13 cellular contexts compared by ENCODE assay signal in the genomic region with DNA sequence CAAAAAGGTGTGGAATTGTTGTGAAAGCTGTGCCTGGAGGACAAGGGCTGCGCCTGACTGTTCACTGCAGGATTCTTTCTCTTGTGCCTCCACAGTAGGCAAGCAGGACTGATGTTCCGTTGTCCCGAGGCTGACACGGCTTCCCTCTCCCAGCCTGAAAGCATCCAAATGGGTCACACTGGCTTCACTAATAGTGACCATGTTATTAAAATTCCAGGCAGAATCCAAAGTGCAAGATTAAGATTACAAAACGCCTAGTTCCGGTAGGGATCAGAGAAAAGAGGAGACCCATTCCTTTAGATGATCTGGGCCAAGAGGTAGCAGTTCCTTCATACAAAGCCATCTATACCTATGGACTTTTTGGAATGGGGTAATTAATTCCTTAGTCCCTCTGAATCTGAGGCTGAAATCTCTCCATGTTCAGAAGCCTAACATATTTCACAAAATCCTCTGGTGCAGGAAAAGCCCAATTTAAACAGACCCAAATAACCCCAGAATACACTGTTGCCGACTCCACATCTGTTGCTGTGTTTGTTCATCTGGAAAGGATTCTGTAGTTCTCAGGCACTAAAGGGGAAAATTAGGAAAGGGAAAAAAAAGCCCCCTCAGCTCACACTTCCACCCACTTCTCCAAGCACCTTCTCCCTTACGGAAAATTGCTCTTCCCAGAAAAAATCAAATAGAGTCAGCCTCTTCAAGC.
"Had no signal": no experiment of that assay in that cellular context is flagged by ENCODE, and none has a peak within 500 bp of the region (broad histone marks: within the 10 kb centered on the region; RNA-seq: fewer than 3 reads in every experiment).

No MANE protein-coding gene starts in this region.

- H3K36me3 ChIP-seq: neutrophil, thyroid gland, vagina had no signal

- H3K4me3 ChIP-seq: mucosa of descending colon, thyroid gland, vagina had no signal

- DNase-seq: activated CD4-positive, alpha-beta T cell treated with anti-CD3 and anti-CD28 coated beads for 4 hours; activated CD8-positive, alpha-beta T cell treated with anti-CD3 and anti-CD28 coated beads for 36 hours; activated effector memory CD4-positive, alpha-beta T cell treated with Interleukin-2 at 50 U/mL for 16 hours; activated T-cell treated with anti-CD3 and anti-CD28 coated beads, Interleukin-2, amount 50 U/mL, for 4 hours; caudate nucleus; kidney glomerular epithelial cell; mucosa of descending colon; naive thymus-derived CD8-positive, alpha-beta T cell; stimulated activated CD4-positive, alpha-beta T cell treated with anti-CD3 and anti-CD28 coated beads, Interleukin-1b, Interleukin-23, amount 100 ng/mL, for 48 hours; T-helper 2 cell; thyroid gland had no signal

- H3K27ac ChIP-seq: neutrophil, vagina had no signal

- H3K27me3 ChIP-seq: neutrophil, thyroid gland, vagina had no signal

- H3K9me3 ChIP-seq: mucosa of descending colon, neutrophil, thyroid gland, vagina had no signal
